13 cellular contexts compared by ENCODE assay signal in the genomic region with DNA sequence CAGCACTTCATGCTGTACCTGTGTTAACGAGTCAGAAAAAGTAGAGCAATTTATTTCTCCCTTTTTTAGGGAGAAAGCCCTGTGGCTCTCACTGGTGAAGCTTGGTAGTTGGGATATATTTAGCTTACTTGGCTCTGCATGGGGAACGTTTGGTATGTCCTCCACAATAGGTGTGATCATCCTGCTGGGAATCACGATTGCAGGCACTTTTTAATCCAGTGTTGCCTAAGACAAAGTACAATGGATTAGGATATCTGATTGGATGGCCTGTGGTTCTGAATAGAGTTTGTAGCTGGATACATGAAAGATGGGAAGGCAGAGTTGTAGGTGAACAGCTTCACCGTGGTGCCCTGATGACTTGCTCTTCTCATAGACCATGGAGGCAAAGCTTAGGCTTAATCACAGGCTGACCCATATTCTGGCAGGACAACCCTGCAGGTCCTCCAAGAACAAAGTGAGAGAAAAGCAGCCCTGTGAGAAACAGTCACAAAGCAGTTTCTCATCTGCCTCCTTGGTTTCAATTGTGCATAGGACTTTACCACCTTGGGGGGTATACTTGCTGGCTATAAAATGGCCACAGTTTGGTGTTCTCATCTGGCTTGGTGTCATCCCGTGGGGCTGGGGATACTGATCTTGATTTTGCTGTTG. TPM values are rescaled to one million over a fixed set of nuclear protein-coding genes. Genes with fewer than 3 reads are reported as not detected.
DNase-seq lines count a peak whose midpoint lies in the region; ATAC-seq and TF ChIP-seq lines count a peak whose summit lies in the region.
"Had no signal": no experiment of that assay in that cellular context is flagged by ENCODE, and none has a peak within 500 bp of the region (broad histone marks: within the 10 kb centered on the region; RNA-seq: fewer than 3 reads in every experiment).

No MANE protein-coding gene starts in this region.

- no peak for TF ChIP-seq CTCF in spleen (IDR thresholded peaks at IDR 0.05 in 8 of 11, conservative IDR thresholded peaks at IDR 0.05 in 3 of 11)

- H3K4me1 Mint-ChIP-seq in T-helper 2 cell treated with Interferon-gamma antibody and Interleukin-4, amounts not matched to agents 5 μg/mL and 100 μg/mL, for 36 hours (ENCODE audit: low read depth) = peaks cover 50% of the 10 kb centered on the region
- H3K4me1 Mint-ChIP-seq in activated CD4-positive, alpha-beta memory T cell treated with anti-CD3 and anti-CD28 coated beads, Interleukin-2, amount 10 ng/mL, durations not matched to agents 7 days and 5 days = peaks cover 75% of the 10 kb centered on the region

- no peak for TF ChIP-seq POLR2A in spleen (IDR thresholded peaks at IDR 0.05)

- peaks cover 96% of the 10 kb centered on the region for H3K36me3 Mint-ChIP-seq in T-helper 2 cell treated with Interferon-gamma antibody and Interleukin-4, amounts not matched to agents 5 μg/mL and 100 μg/mL, for 36 hours (ENCODE audit: low read depth)
- peaks cover 96% of the 10 kb centered on the region for H3K36me3 Mint-ChIP-seq in activated CD4-positive, alpha-beta memory T cell treated with anti-CD3 and anti-CD28 coated beads, Interleukin-2, amount 10 ng/mL, durations not matched to agents 7 days and 5 days (ENCODE audit: low read depth)

- intact Hi-C loops in left cardiac atrium (cut with DNase I) = no loop called here
- intact Hi-C loops in spleen (cut with DNase I; ENCODE audit: low total_unique reads) = no loop called here

- H3K27ac ChIP-seq in spleen = peak overlapping the region; percentile 23 to 98 (median 36)
- H3K27ac ChIP-seq: suprapubic skin had no signal

- no peaks in the 10 kb centered on the region for H3K27me3 ChIP-seq in spleen (replicated peaks in 1 of 7)
- H3K27me3 ChIP-seq: suprapubic skin had no signal

- peaks cover 44% of the 10 kb centered on the region for H3K9me3 Mint-ChIP-seq in T-helper 2 cell treated with Interferon-gamma antibody and Interleukin-4, amounts not matched to agents 5 μg/mL and 100 μg/mL, for 36 hours
- H3K9me3 Mint-ChIP-seq in activated CD4-positive, alpha-beta memory T cell treated with anti-CD3 and anti-CD28 coated beads, Interleukin-2, amount 10 ng/mL, durations not matched to agents 7 days and 5 days = peaks cover 23% of the 10 kb centered on the region

- peak overlapping the region; percentile 44 for H3K27ac Mint-ChIP-seq in T-helper 2 cell treated with Interferon-gamma antibody and Interleukin-4, amounts not matched to agents 5 μg/mL and 100 μg/mL, for 36 hours
- H3K27ac Mint-ChIP-seq in activated CD4-positive, alpha-beta memory T cell treated with anti-CD3 and anti-CD28 coated beads, Interleukin-2, amount 10 ng/mL, durations not matched to agents 7 days and 5 days = peak overlapping the region; percentile 79

- H3K27me3 Mint-ChIP-seq in T-helper 2 cell treated with Interferon-gamma antibody and Interleukin-4, amounts not matched to agents 5 μg/mL and 100 μg/mL, for 36 hours (ENCODE audit: low read depth) = no peaks in the 10 kb centered on the region
- no peaks in the 10 kb centered on the region for H3K27me3 Mint-ChIP-seq in activated CD4-positive, alpha-beta memory T cell treated with anti-CD3 and anti-CD28 coated beads, Interleukin-2, amount 10 ng/mL, durations not matched to agents 7 days and 5 days

- ATAC-seq in left cardiac atrium (peak; percentile 49 to 57), esophagus mucosa (no peak)

- CTCF ChIA-PET in activated CD4-positive, alpha-beta memory T cell treated with anti-CD3 and anti-CD28 coated beads, Interleukin-2, amount 10 ng/mL, durations not matched to agents 7 days and 5 days (lab: Charles Lee) = interaction anchor here (1.4 to 2.1 kb wide), 3 partner anchors 11 to 314 kb away, joined by 3 to 7 read pairs (median 4); no protein-coding TSS in a partner anchor

- POLR2A ChIA-PET in activated CD4-positive, alpha-beta memory T cell treated with anti-CD3 and anti-CD28 coated beads, Interleukin-2, amount 10 ng/mL, durations not matched to agents 7 days and 5 days (lab: Charles Lee) = interaction anchor here (0.9 to 2.0 kb wide), 8 partner anchors 13 to 237 kb away, joined by 3 to 7 read pairs (median 4); no protein-coding TSS in a partner anchor

- H3K4me1 ChIP-seq in spleen = peaks cover 45 to 98% (median 84%) of the 10 kb centered on the region in 6 donors

- DNase-seq in T-helper 2 cell treated with Interferon-gamma antibody and Interleukin-4, amounts not matched to agents 5 μg/mL and 100 μg/mL, for 36 hours (ENCODE audit: low spot score) = no peak
- no peak for DNase-seq in T-helper 2 cell
- peak; percentile 18 for DNase-seq in activated CD4-positive, alpha-beta memory T cell treated with anti-CD3 and anti-CD28 coated beads, Interleukin-2, amount 10 ng/mL, durations not matched to agents 7 days and 5 days
- DNase-seq in left cardiac atrium = no peak
- DNase-seq in spleen = no peak
- no peak for DNase-seq in NCI-H187 treated with DMSO at 0.1 percent for 48 hours (lab: John Stamatoyannopoulos, UW)
- no peak for DNase-seq in NCI-H524 (lab: John Stamatoyannopoulos, UW)
- DNase-seq: KBM-7, mesenchymal stem cell, NCI-H510A treated with DMSO at 0.1 percent for 48 hours, SW 1271 had no signal

- WGBS in spleen, 5 donors = 53 to 78% (median 66%) methylated on average over 5 of the region's 5 CpGs

- peak overlapping the region; percentile 35 for H3K4me3 Mint-ChIP-seq in T-helper 2 cell treated with Interferon-gamma antibody and Interleukin-4, amounts not matched to agents 5 μg/mL and 100 μg/mL, for 36 hours
- H3K4me3 Mint-ChIP-seq in activated CD4-positive, alpha-beta memory T cell treated with anti-CD3 and anti-CD28 coated beads, Interleukin-2, amount 10 ng/mL, durations not matched to agents 7 days and 5 days = peak overlapping the region; percentile 91

- H3K4me3 ChIP-seq in spleen = peak overlapping the region in 5 of 8 donors; percentile 5 to 74 (median 29)
- H3K4me3 ChIP-seq: suprapubic skin had no signal

- peaks cover 0 to 8% (median 2%) of the 10 kb centered on the region in 8 donors for H3K9me3 ChIP-seq in spleen
- H3K9me3 ChIP-seq: suprapubic skin had no signal

- H3K36me3 ChIP-seq in spleen = peaks cover 0 to 98% (median 59%) of the 10 kb centered on the region in 6 donors

RNA-seq across cellular contexts. Expression of gene RESF1, which starts 7.5 kb away (rescaled TPM):
- total RNA-seq in activated CD4-positive, alpha-beta memory T cell treated with anti-CD3 and anti-CD28 coated beads, Interleukin-2, amount 10 ng/mL, durations not matched to agents 7 days and 5 days = 100 to 1,000 TPM; 152 to 154 TPM
- total RNA-seq in left cardiac atrium (10 to 100 TPM; 19.8 to 31.2 TPM), spleen (100 to 1,000 TPM; 173 to 298 (median 190) TPM), esophagus mucosa (31.9 TPM)
- 100 to 1,000 TPM; 144 to 190 (median 171) TPM for polyA plus RNA-seq in spleen
